ENCODE assay signal across 13 cellular contexts in genomic region chr2:118668431-118669424, GRCh38.
DNase-seq lines count a peak whose midpoint lies in the region; FAIRE-seq and TF ChIP-seq lines count a peak whose summit lies in the region.
"Had no signal": no experiment of that assay in that cellular context is flagged by ENCODE, and none has a peak within 500 bp of the region (broad histone marks: within the 10 kb centered on the region; RNA-seq: fewer than 3 reads in every experiment).

No MANE protein-coding gene starts in this region.

- no peaks in the 10 kb centered on the region for H3K9me3 ChIP-seq in astrocyte (ENCODE audit: insufficient read depth, low read depth, low read length)
- H3K9me3 ChIP-seq in vagina, result no peaks in the 10 kb centered on the region

- no peaks in the 10 kb centered on the region for H3K79me2 ChIP-seq in astrocyte (ENCODE audit: insufficient read depth, low read length)

- no peak for TF ChIP-seq CTCF in astrocyte (IDR thresholded peaks at IDR 0.05; ENCODE audit: insufficient read depth, low read depth, low read length)
- no peak for TF ChIP-seq CTCF in vagina (IDR thresholded peaks at IDR 0.05)

- peak overlapping the region; percentile 79 for H3K9ac ChIP-seq in astrocyte (ENCODE audit: low read length)

- intact Hi-C loops in activated CD4-positive, alpha-beta T cell treated with anti-CD3 and anti-CD28 coated beads, Interleukin-2, amount 10 ng/mL, durations not matched to agents 24 days and 14 days (cut with micrococcal nuclease), result no loop called here
- intact Hi-C loops in vagina (cut with DNase I), result no loop called here

- no peaks in the 10 kb centered on the region for H3K9me3 Mint-ChIP-seq in activated CD4-positive, alpha-beta T cell treated with anti-CD3 and anti-CD28 coated beads, Interleukin-2, amount 10 ng/mL, durations not matched to agents 24 days and 14 days
- no peaks in the 10 kb centered on the region for H3K9me3 Mint-ChIP-seq in astrocyte (ENCODE audit: unreplicated experiment)
- H3K9me3 Mint-ChIP-seq: activated T-helper 17 cell treated with anti-CD3 and anti-CD28 coated beads, Interleukin-2, amount 50 U/mL, for 72 hours; H9 had no signal

- H3K27ac ChIP-seq in astrocyte (ENCODE audit: low read depth, low read length) (peak overlapping the region; percentile 99), vagina (peak overlapping the region; percentile 53)
- H3K27ac ChIP-seq: 22Rv1 had no signal

- H3K4me3 ChIP-seq in astrocyte (ENCODE audit: insufficient read depth, low read depth, low read length) (no peak overlapping the region), vagina (no peak overlapping the region)
- H3K4me3 ChIP-seq: GM12878 had no signal

- no peaks in the 10 kb centered on the region for H3K36me3 Mint-ChIP-seq in activated CD4-positive, alpha-beta T cell treated with anti-CD3 and anti-CD28 coated beads, Interleukin-2, amount 10 ng/mL, durations not matched to agents 24 days and 14 days (ENCODE audit: low read depth)
- no peaks in the 10 kb centered on the region for H3K36me3 Mint-ChIP-seq in astrocyte (ENCODE audit: low read depth, unreplicated experiment)
- H3K36me3 Mint-ChIP-seq: naive thymus-derived CD4-positive, alpha-beta T cell had no signal

- H3K4me1 ChIP-seq in astrocyte (ENCODE audit: insufficient read depth, low read length) (peaks cover 42% of the 10 kb centered on the region), vagina (peaks cover 20% of the 10 kb centered on the region)

- H3K27ac Mint-ChIP-seq in activated CD4-positive, alpha-beta T cell treated with anti-CD3 and anti-CD28 coated beads, Interleukin-2, amount 10 ng/mL, durations not matched to agents 24 days and 14 days, result no peak overlapping the region
- H3K27ac Mint-ChIP-seq in astrocyte (ENCODE audit: unreplicated experiment), result peak overlapping the region; percentile 80
- H3K27ac Mint-ChIP-seq: activated T-helper 17 cell treated with anti-CD3 and anti-CD28 coated beads, Interleukin-2, amount 50 U/mL, for 72 hours; H9; naive thymus-derived CD4-positive, alpha-beta T cell had no signal

- no peaks in the 10 kb centered on the region for H3K4me1 Mint-ChIP-seq in activated CD4-positive, alpha-beta T cell treated with anti-CD3 and anti-CD28 coated beads, Interleukin-2, amount 10 ng/mL, durations not matched to agents 24 days and 14 days
- H3K4me1 Mint-ChIP-seq in astrocyte (ENCODE audit: low read depth, unreplicated experiment), result peaks cover 38% of the 10 kb centered on the region
- H3K4me1 Mint-ChIP-seq: activated T-helper 17 cell treated with anti-CD3 and anti-CD28 coated beads, Interleukin-2, amount 50 U/mL, for 72 hours; naive thymus-derived CD4-positive, alpha-beta T cell had no signal

- H3K27me3 Mint-ChIP-seq in activated CD4-positive, alpha-beta T cell treated with anti-CD3 and anti-CD28 coated beads, Interleukin-2, amount 10 ng/mL, durations not matched to agents 24 days and 14 days, result peaks cover 2% of the 10 kb centered on the region
- peaks cover 2% of the 10 kb centered on the region for H3K27me3 Mint-ChIP-seq in astrocyte (ENCODE audit: low read depth, unreplicated experiment)

- H3K36me3 ChIP-seq in astrocyte (ENCODE audit: insufficient read depth, low read length), result no peaks in the 10 kb centered on the region
- H3K36me3 ChIP-seq in vagina, result no peaks in the 10 kb centered on the region

- H3K4me2 ChIP-seq in astrocyte (ENCODE audit: low read length), result peak overlapping the region; percentile 74

- peak; percentile 96 for FAIRE-seq in astrocyte (lab: Jason Lieb, UNC)
- FAIRE-seq: GM12878 had no signal

- DNase-seq in activated CD4-positive, alpha-beta T cell treated with anti-CD3 and anti-CD28 coated beads, Interleukin-2, amount 10 ng/mL, durations not matched to agents 24 days and 14 days, result peak; percentile 39
- no peak for DNase-seq in activated CD4-positive, alpha-beta T cell treated with anti-CD3 and anti-CD28 coated beads for 48 hours
- DNase-seq in astrocyte (ENCODE audit: low read depth) (peak; percentile 99), kidney tubule cell (ENCODE audit: low spot score) (peak; percentile 76), vagina (ENCODE audit: extremely low spot score in 2 of 2) (no peak), middle frontal gyrus (ENCODE audit: extremely low spot score, low spot score) (no peak), OCI-M1 (lab: John Stamatoyannopoulos, UW) (no peak)
- no peak for DNase-seq in central memory CD4-positive, alpha-beta T cell
- DNase-seq: H9; naive thymus-derived CD4-positive, alpha-beta T cell had no signal

- TF ChIP-seq POLR2A in vagina (IDR thresholded peaks at IDR 0.05), result no peak

- no peak overlapping the region for H3K4me3 Mint-ChIP-seq in activated CD4-positive, alpha-beta T cell treated with anti-CD3 and anti-CD28 coated beads, Interleukin-2, amount 10 ng/mL, durations not matched to agents 24 days and 14 days
- no peak overlapping the region for H3K4me3 Mint-ChIP-seq in astrocyte (ENCODE audit: unreplicated experiment)
- H3K4me3 Mint-ChIP-seq: activated T-helper 17 cell treated with anti-CD3 and anti-CD28 coated beads, Interleukin-2, amount 50 U/mL, for 72 hours; H9; naive thymus-derived CD4-positive, alpha-beta T cell had no signal

- no peaks in the 10 kb centered on the region for H4K20me1 ChIP-seq in astrocyte (ENCODE audit: insufficient read depth, low read length)

- H2AFZ ChIP-seq in astrocyte (ENCODE audit: low read depth, low read length), result peak overlapping the region; percentile 57

- H3K27me3 ChIP-seq in astrocyte (ENCODE audit: insufficient read depth, low read length) (no peaks in the 10 kb centered on the region), vagina (no peaks in the 10 kb centered on the region)

Comparison
In these comparisons a context has a peak if more than half of its experiments do, and no peak if none do; other contexts are left out.
1. DNase-seq: peak in activated CD4-positive, alpha-beta T cell treated with anti-CD3 and anti-CD28 coated beads, Interleukin-2, amount 10 ng/mL, durations not matched to agents 24 days and 14 days (single experiment), astrocyte (single experiment) and kidney tubule cell (single experiment); none in activated CD4-positive, alpha-beta T cell treated with anti-CD3 and anti-CD28 coated beads for 48 hours (single experiment), vagina (0 of 2), middle frontal gyrus (single experiment), OCI-M1 (single experiment) and central memory CD4-positive, alpha-beta T cell (single experiment).